ENCODE assay signal across 14 cellular contexts in genomic region chr2:196219686-196220085, GRCh38.
"Had no signal": no experiment of that assay in that cellular context is flagged by ENCODE, and none has a peak within 500 bp of the region (broad histone marks: within the 10 kb centered on the region; RNA-seq: fewer than 3 reads in every experiment).

No MANE protein-coding gene starts in this region.

- H3K27me3 ChIP-seq: breast epithelium, suprapubic skin, upper lobe of left lung had no signal

- DNase-seq: activated CD4-positive, alpha-beta memory T cell treated with anti-CD3 and anti-CD28 coated beads, Interleukin-2, amount 10 ng/mL, durations not matched to agents 7 days and 5 days; activated CD8-positive, alpha-beta memory T cell treated with anti-CD3 and anti-CD28 coated beads, Interleukin-2, amount 50 U/mL, for 48 hours; aorta; endodermal cell; immature natural killer cell; left cardiac atrium; mesenchymal stem cell; stimulated activated CD4-positive, alpha-beta T cell treated with anti-CD3 and anti-CD28 coated beads, Interleukin-2, amount 100 ng/mL, for 48 hours; stimulated activated naive CD4-positive, alpha-beta T cell treated with Interleukin-2 at 50 U/mL for 16 hours; T1000; upper lobe of left lung had no signal

- H3K36me3 ChIP-seq: breast epithelium, suprapubic skin had no signal

- H3K4me3 ChIP-seq: breast epithelium, suprapubic skin, upper lobe of left lung had no signal

- H3K9me3 ChIP-seq: breast epithelium, suprapubic skin, upper lobe of left lung had no signal

- H3K27ac ChIP-seq: breast epithelium, suprapubic skin, upper lobe of left lung had no signal

- ATAC-seq: activated naive CD4-positive, alpha-beta T cell treated with anti-CD3 and anti-CD28 coated beads, Interleukin-2, amount 50 U/mL, for 72 hours; left cardiac atrium had no signal

- H3K4me1 ChIP-seq: breast epithelium, suprapubic skin had no signal
